8 cellular contexts compared by ENCODE assay signal in the genomic region with DNA sequence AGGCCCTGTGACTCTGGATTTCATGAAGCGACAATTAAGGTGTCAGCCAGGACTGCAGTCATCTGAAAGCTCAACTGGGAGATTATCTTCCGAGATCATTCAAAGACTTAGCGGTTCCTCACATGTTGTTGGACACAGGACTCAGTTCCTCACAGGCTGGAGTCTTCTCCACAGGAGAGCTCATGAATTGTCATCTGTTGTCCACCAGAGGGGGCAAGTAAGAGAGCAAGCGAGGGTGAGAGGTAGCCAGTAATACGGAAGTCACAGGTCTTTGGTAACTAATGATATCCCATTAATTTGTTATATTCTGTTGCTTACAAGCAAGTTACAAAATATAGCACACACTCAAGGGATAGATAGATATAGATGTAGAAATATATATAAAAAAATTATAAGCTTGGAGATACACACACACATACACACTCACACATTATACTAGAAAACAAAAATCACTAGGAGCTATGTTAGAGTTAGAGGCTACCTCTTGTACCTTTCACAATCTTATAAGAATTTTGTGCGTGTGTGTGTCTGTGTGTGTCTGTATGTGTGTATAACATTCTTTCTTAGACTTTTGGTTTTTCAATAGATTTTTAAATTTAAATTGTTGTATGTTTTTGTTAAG.
DNase-seq lines count a peak whose midpoint lies in the region; ATAC-seq and TF ChIP-seq lines count a peak whose summit lies in the region.

No MANE protein-coding gene starts in this region.

- CTCF ChIA-PET in GM10248 (lab: Yijun Ruan, JAX) = interaction anchor here (0.7 to 1.6 kb wide), 12 partner anchors 8 to 1592 kb away, joined by 3 to 30 read pairs (median 5); no protein-coding TSS in a partner anchor

- H3K9me3 ChIP-seq in gastrocnemius medialis = no peaks in the 10 kb centered on the region

- DNase-seq in GM10248 (ENCODE audit: extremely low spot score) (peak; percentile 11), HL-60 (ENCODE audit: low read depth in 1 of 2, low spot score in 1 of 2) (peak; percentile 47 to 52), RPMI8226 (peak; percentile 73), foreskin melanocyte (peak; percentile 21), gastrocnemius medialis (no peak), cortex of kidney (lab: John Stamatoyannopoulos, UW) (no peak)
- DNase-seq in activated CD4-positive, CD25-positive, alpha-beta regulatory T cell (lab: John Stamatoyannopoulos, UW) = no peak

- no peak for TF ChIP-seq POLR2A in gastrocnemius medialis (IDR thresholded peaks at IDR 0.05)

- H3K4me3 ChIP-seq in HL-60 (replicated peaks; ENCODE audit: insufficient read depth, low read length) (no peak overlapping the region), gastrocnemius medialis (no peak overlapping the region)

- no peaks in the 10 kb centered on the region for H3K36me3 ChIP-seq in gastrocnemius medialis

- H3K27me3 ChIP-seq in HL-60 (ENCODE audit: insufficient read depth, poor library complexity, severe bottlenecking) (no peaks in the 10 kb centered on the region), gastrocnemius medialis (no peaks in the 10 kb centered on the region)

- H3K27ac ChIP-seq in HL-60 (replicated peaks) = no peak overlapping the region
- H3K27ac ChIP-seq in gastrocnemius medialis = no peak overlapping the region

- intact Hi-C loops in gastrocnemius medialis (cut with DNase I; ENCODE audit: low total_unique reads) = no loop called here

- H3K4me1 ChIP-seq in gastrocnemius medialis = no peaks in the 10 kb centered on the region

- TF ChIP-seq CTCF in GM10248 (IDR thresholded peaks at IDR 0.05; ENCODE audit: control extremely low read depth, extremely low read depth, low read depth, missing control alignments) = peak; percentile 37
- peak; percentile 33 for TF ChIP-seq CTCF in HL-60 (IDR thresholded peaks at IDR 0.05; ENCODE audit: insufficient read depth, low read length)
- TF ChIP-seq CTCF in gastrocnemius medialis (IDR thresholded peaks at IDR 0.05 in 4 of 5, conservative IDR thresholded peaks at IDR 0.05 in 1 of 5) = no peak

- in situ Hi-C loops in gastrocnemius medialis (cut with MboI; ENCODE audit: low sequenced_read_pairs in 4 of 4) = no loop called here

- ATAC-seq in GM21515 (IDR thresholded peaks at IDR 0.05; ENCODE audit: unreplicated experiment) = peak; percentile 98
- no peak for ATAC-seq in gastrocnemius medialis

- POLR2A ChIA-PET in GM10248 (lab: Yijun Ruan, JAX) = no interaction called here

Comparison
In these comparisons a context has a peak if more than half of its experiments do, and no peak if none do; other contexts are left out.
1. DNase-seq: peak in GM10248 (single experiment), HL-60 (2 of 2), RPMI8226 (single experiment) and foreskin melanocyte (single experiment); none in gastrocnemius medialis (0 of 2), cortex of kidney (single experiment) and activated CD4-positive, CD25-positive, alpha-beta regulatory T cell (0 of 4).
2. CTCF ChIP-seq: peak in GM10248 (single experiment) and HL-60 (single experiment); none in gastrocnemius medialis (0 of 5).